ENCODE assay signal across 17 cellular contexts in the genomic region with DNA sequence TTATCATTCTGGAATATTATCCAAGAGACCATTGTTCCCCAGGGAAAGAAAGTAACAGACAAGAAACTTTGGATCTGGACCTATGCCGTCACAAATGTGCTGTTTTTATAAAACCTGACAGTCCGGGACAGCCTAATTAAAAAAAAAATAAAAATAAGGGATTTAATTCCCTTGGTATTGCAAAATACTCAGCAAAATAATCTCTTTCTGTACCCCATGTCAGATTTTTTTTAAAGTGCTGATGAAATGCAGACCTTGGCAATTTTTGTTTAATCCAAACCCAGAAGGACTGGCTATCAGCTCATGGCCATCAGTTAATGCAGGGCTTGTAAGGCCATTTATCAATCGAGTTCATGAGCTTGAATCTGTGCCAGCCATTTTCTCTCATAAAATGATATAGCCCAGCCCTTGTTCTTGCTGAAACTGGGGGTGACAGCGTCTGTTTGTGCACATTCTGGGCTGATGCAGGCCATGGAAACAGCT.
DNase-seq lines count a peak whose midpoint lies in the region; ATAC-seq and TF ChIP-seq lines count a peak whose summit lies in the region.
"Had no signal": no experiment of that assay in that cellular context is flagged by ENCODE, and none has a peak within 500 bp of the region (broad histone marks: within the 10 kb centered on the region; RNA-seq: fewer than 3 reads in every experiment).

No MANE protein-coding gene starts in this region.

- H3K9me2 ChIP-seq in hepatocyte (replicated peaks; ENCODE audit: insufficient read depth) = no peaks in the 10 kb centered on the region

- no peak for ATAC-seq in GM19463 (IDR thresholded peaks at IDR 0.05; ENCODE audit: unreplicated experiment)

- no peak overlapping the region for H3K9ac ChIP-seq in colonic mucosa (ENCODE audit: low read depth in 2 of 2, low read length in 2 of 2)

- H3K4me2 ChIP-seq in hepatocyte = peak overlapping the region; percentile 37

- no peaks in the 10 kb centered on the region for H3K79me2 ChIP-seq in hepatocyte

- 43% methylated on average over 4 of the region's 4 CpGs for WGBS in hepatocyte (ENCODE audit: low lambda C conversion rate, missing lambda C conversion rate)

- TF ChIP-seq CTCF in fibroblast of pulmonary artery (IDR thresholded peaks at IDR 0.05; ENCODE audit: low read length, missing control alignments) (no peak), hepatocyte (IDR thresholded peaks at IDR 0.05; ENCODE audit: poor library complexity) (no peak), uterus (IDR thresholded peaks at IDR 0.05) (no peak), colonic mucosa (IDR thresholded peaks at IDR 0.05) (no peak)

- H3K27me3 ChIP-seq in hepatocyte (no peaks in the 10 kb centered on the region), uterus (no peaks in the 10 kb centered on the region), colonic mucosa (no peaks in the 10 kb centered on the region)

- peak overlapping the region; percentile 12 for H3K27ac ChIP-seq in hepatocyte
- H3K27ac ChIP-seq in uterus = peak overlapping the region; percentile 51 to 55
- no peak overlapping the region for H3K27ac ChIP-seq in colonic mucosa

- no peak for TF ChIP-seq POLR2A in uterus (IDR thresholded peaks at IDR 0.05)

- intact Hi-C loops in uterus (cut with DNase I; ENCODE audit: low total_unique reads) = no loop called here
- intact Hi-C loops in colonic mucosa (cut with DNase I) = no loop called here

- H2AFZ ChIP-seq in hepatocyte = no peak overlapping the region

- peaks cover 4% of the 10 kb centered on the region for H3K4me1 ChIP-seq in hepatocyte (ENCODE audit: insufficient read depth)
- H3K4me1 ChIP-seq in uterus = peaks cover 0 to 12% of the 10 kb centered on the region in 2 donors
- no peaks in the 10 kb centered on the region for H3K4me1 ChIP-seq in colonic mucosa
- H3K4me1 ChIP-seq: Caco-2 had no signal

- no peaks in the 10 kb centered on the region for H4K20me1 ChIP-seq in hepatocyte (ENCODE audit: insufficient read depth, poor library complexity, severe bottlenecking)

- H3K4me3 ChIP-seq in fibroblast of pulmonary artery (replicated peaks; ENCODE audit: low read depth, low read length) = no peak overlapping the region
- H3K4me3 ChIP-seq in hepatocyte = no peak overlapping the region
- H3K4me3 ChIP-seq in uterus = no peak overlapping the region
- H3K4me3 ChIP-seq in colonic mucosa = no peak overlapping the region

- no peaks in the 10 kb centered on the region for H3K36me3 ChIP-seq in hepatocyte (replicated peaks; ENCODE audit: insufficient read depth, low read depth)
- H3K36me3 ChIP-seq in uterus = no peaks in the 10 kb centered on the region
- no peaks in the 10 kb centered on the region for H3K36me3 ChIP-seq in colonic mucosa

- DNase-seq in amniotic epithelial cell (ENCODE audit: low read depth) = peak; percentile 62
- DNase-seq in fibroblast of pulmonary artery (ENCODE audit: low read depth) = peak; percentile 40
- no peak for DNase-seq in hepatocyte (ENCODE audit: low spot score)
- DNase-seq in uterus = peak; percentile 40 to 72
- no peak for DNase-seq in colonic mucosa
- no peak for DNase-seq in activated effector memory CD4-positive, alpha-beta T cell treated with anti-CD3 and anti-CD28 coated beads, Interleukin-2, amount 50 U/mL, for 16 hours
- DNase-seq: Caco-2, DMS153, HFFc6, KBM-7, MV-4-11, NCI-H1417, NCI-H187 treated with DMSO at 0.1 percent for 48 hours, NCI-H446, OCI-M1, RPMI8226 had no signal

- H3K9me3 ChIP-seq in hepatocyte (ENCODE audit: low read depth) (no peaks in the 10 kb centered on the region), uterus (no peaks in the 10 kb centered on the region), colonic mucosa (no peaks in the 10 kb centered on the region)
- H3K9me3 ChIP-seq: Caco-2 had no signal

Comparison
In these comparisons a context has a peak if more than half of its experiments do, and no peak if none do; other contexts are left out.
1. DNase-seq: peak in amniotic epithelial cell (single experiment), fibroblast of pulmonary artery (single experiment) and uterus (2 of 2); none in hepatocyte (single experiment), colonic mucosa (single experiment) and activated effector memory CD4-positive, alpha-beta T cell treated with anti-CD3 and anti-CD28 coated beads, Interleukin-2, amount 50 U/mL, for 16 hours (single experiment).